8 cellular contexts compared by ENCODE assay signal in genomic region chr2:55280851-55281546, GRCh38. TPM values are rescaled to one million over a fixed set of nuclear protein-coding genes. Genes with fewer than 3 reads are reported as not detected.
DNase-seq lines count a peak whose midpoint lies in the region; ATAC-seq and TF ChIP-seq lines count a peak whose summit lies in the region.
"Not testable (repeated sequence)": the region's sequence is repeated elsewhere in the genome, so short reads cannot be mapped to it uniquely, and the experiment has no call there.

No MANE protein-coding gene starts in this region.

- TF ChIP-seq CTCF in chondrocyte (IDR thresholded peaks at IDR 0.05); neural progenitor cell (IDR thresholded peaks at IDR 0.05); stomach (IDR thresholded peaks at IDR 0.05): not testable (repeated sequence)

- 67 to 87% (median 80%) methylated on average over 5 of the region's 5 CpGs for WGBS in stomach, 5 donors

- peaks cover 16% of the 10 kb centered on the region for H3K27me3 Mint-ChIP-seq in CD4-positive, CD25-positive, alpha-beta regulatory T cell
- not testable (repeated sequence) for H3K27me3 Mint-ChIP-seq in T-cell; activated T-helper 17 cell treated with anti-CD3 and anti-CD28 coated beads, Interleukin-2, amount 50 U/mL, for 72 hours; chondrocyte (ENCODE audit: low read depth); neural progenitor cell (ENCODE audit: insufficient read depth, low read depth)

- H3K4me1 Mint-ChIP-seq in CD4-positive, CD25-positive, alpha-beta regulatory T cell: peaks cover 10 to 35% (median 15%) of the 10 kb centered on the region in 4 donors
- H3K4me1 Mint-ChIP-seq in T-cell (peaks cover 22 to 30% (median 25%) of the 10 kb centered on the region in 3 donors), chondrocyte (ENCODE audit: low read depth) (peaks cover 20% of the 10 kb centered on the region), neural progenitor cell (peaks cover 16% of the 10 kb centered on the region)
- not testable (repeated sequence) for H3K4me1 Mint-ChIP-seq in activated T-helper 17 cell treated with anti-CD3 and anti-CD28 coated beads, Interleukin-2, amount 50 U/mL, for 72 hours

- H3K36me3 Mint-ChIP-seq in CD4-positive, CD25-positive, alpha-beta regulatory T cell; T-cell; activated T-helper 17 cell treated with anti-CD3 and anti-CD28 coated beads, Interleukin-2, amount 50 U/mL, for 72 hours (ENCODE audit: low read depth); chondrocyte (ENCODE audit: low read depth); neural progenitor cell: not testable (repeated sequence)

- not testable (repeated sequence) for H3K27me3 ChIP-seq in CD4-positive, CD25-positive, alpha-beta regulatory T cell (ENCODE audit: control insufficient read depth, insufficient read depth, low read length); HUES48 (ENCODE audit: control insufficient read depth, insufficient read depth, low read length); iPS-18a (ENCODE audit: control insufficient read depth, insufficient read depth, low read length); neural progenitor cell; stomach

- not testable (repeated sequence) for H3K79me2 ChIP-seq in neural progenitor cell (ENCODE audit: low read depth)

- not testable (repeated sequence) for H3K27ac ChIP-seq in CD4-positive, CD25-positive, alpha-beta regulatory T cell (ENCODE audit: insufficient read depth, low read length, poor library complexity, severe bottlenecking); neural progenitor cell
- H3K27ac ChIP-seq in HUES48 (ENCODE audit: low read depth, low read length) (peak overlapping the region; percentile 94), iPS-18a (ENCODE audit: low read length) (peak overlapping the region; percentile 88), stomach (peak overlapping the region in 4 of 5 donors; percentile 92 to 96 (median 93))

- not testable (repeated sequence) for TF ChIP-seq POLR2A in stomach (IDR thresholded peaks at IDR 0.05)

- not testable (repeated sequence) for H4K20me1 ChIP-seq in neural progenitor cell (ENCODE audit: low read depth)

- ATAC-seq in CD4-positive, CD25-positive, alpha-beta regulatory T cell (ENCODE audit: low read depth in 2 of 2); T-cell (replicated peaks in 1 of 4); activated T-helper 17 cell treated with anti-CD3 and anti-CD28 coated beads, Interleukin-2, amount 50 U/mL, for 72 hours (replicated peaks): not testable (repeated sequence)

- TF ChIP-seq EP300 in stomach (IDR thresholded peaks at IDR 0.05): not testable (repeated sequence)

- H3K27ac Mint-ChIP-seq in CD4-positive, CD25-positive, alpha-beta regulatory T cell: peak overlapping the region; percentile 80 to 98 (median 86)
- peak overlapping the region; percentile 96 to 99 for H3K27ac Mint-ChIP-seq in T-cell
- peak overlapping the region; percentile 24 for H3K27ac Mint-ChIP-seq in activated T-helper 17 cell treated with anti-CD3 and anti-CD28 coated beads, Interleukin-2, amount 50 U/mL, for 72 hours
- not testable (repeated sequence) for H3K27ac Mint-ChIP-seq in chondrocyte (ENCODE audit: unreplicated experiment); neural progenitor cell

- intact Hi-C loops in stomach (cut with DNase I; ENCODE audit: low total_unique reads): not testable (repeated sequence)

- POLR2A ChIA-PET in T-cell (lab: Charles Lee): interaction anchor here in 1 of 2 donors (0.6 kb wide), 2 partner anchors 13 to 14 kb away, joined by 3 to 4 read pairs; no protein-coding TSS in a partner anchor

- not testable (repeated sequence) for H3K9me3 Mint-ChIP-seq in CD4-positive, CD25-positive, alpha-beta regulatory T cell; T-cell; activated T-helper 17 cell treated with anti-CD3 and anti-CD28 coated beads, Interleukin-2, amount 50 U/mL, for 72 hours; chondrocyte (ENCODE audit: low read depth); neural progenitor cell

- H3K9ac ChIP-seq in HUES48 (ENCODE audit: low read depth, low read length): peak overlapping the region; percentile 77; the same call in 1 of the 2 replicates
- peak overlapping the region; percentile 61 for H3K9ac ChIP-seq in iPS-18a (ENCODE audit: low read length)
- H3K9ac ChIP-seq in neural progenitor cell: not testable (repeated sequence)

- H2AFZ ChIP-seq in neural progenitor cell (replicated peaks): not testable (repeated sequence)

- peak overlapping the region; percentile 70 for H3K4me2 ChIP-seq in neural progenitor cell

- H3K4me1 ChIP-seq in CD4-positive, CD25-positive, alpha-beta regulatory T cell (ENCODE audit: control insufficient read depth, insufficient read depth, low read length, poor library complexity, severe bottlenecking): peaks cover 13% of the 10 kb centered on the region
- H3K4me1 ChIP-seq in HUES48 (ENCODE audit: control insufficient read depth, insufficient read depth, low read length): peaks cover 42% of the 10 kb centered on the region
- peaks cover 21% of the 10 kb centered on the region for H3K4me1 ChIP-seq in iPS-18a (ENCODE audit: control insufficient read depth, low read depth, low read length)
- peaks cover 18% of the 10 kb centered on the region for H3K4me1 ChIP-seq in neural progenitor cell
- peaks cover 10 to 29% (median 27%) of the 10 kb centered on the region in 4 donors for H3K4me1 ChIP-seq in stomach

- DNase-seq in CD4-positive, CD25-positive, alpha-beta regulatory T cell; T-cell; chondrocyte (ENCODE audit: low spot score); neural progenitor cell (ENCODE audit: low spot score); stomach: not testable (repeated sequence)

- CTCF ChIA-PET in T-cell (lab: Charles Lee): interaction anchor here in 1 of 2 donors (0.5 kb wide), 1 partner anchor 8 kb away, joined by 4 read pairs; no protein-coding TSS in a partner anchor

- not testable (repeated sequence) for H3K36me3 ChIP-seq in CD4-positive, CD25-positive, alpha-beta regulatory T cell (ENCODE audit: control insufficient read depth, insufficient read depth, low read length); HUES48 (ENCODE audit: control insufficient read depth, insufficient read depth, low read length); iPS-18a (ENCODE audit: control insufficient read depth, low read depth, low read length); neural progenitor cell; stomach

- not testable (repeated sequence) for H3K4me3 ChIP-seq in CD4-positive, CD25-positive, alpha-beta regulatory T cell (ENCODE audit: low read depth, low read length); HUES48 (ENCODE audit: low read depth, low read length); neural progenitor cell
- peak overlapping the region; percentile 12 for H3K4me3 ChIP-seq in iPS-18a (ENCODE audit: low read length)
- H3K4me3 ChIP-seq in stomach: peak overlapping the region in 1 of 4 donors; percentile 59

- not testable (repeated sequence) for H3K9me3 ChIP-seq in CD4-positive, CD25-positive, alpha-beta regulatory T cell (ENCODE audit: control insufficient read depth in 2 of 2, low read length in 2 of 2); HUES48 (ENCODE audit: control insufficient read depth, insufficient read depth, low read length); iPS-18a (ENCODE audit: control insufficient read depth, low read depth, low read length); neural progenitor cell (ENCODE audit: low read depth); stomach

- peak overlapping the region; percentile 59 to 94 (median 73) for H3K4me3 Mint-ChIP-seq in CD4-positive, CD25-positive, alpha-beta regulatory T cell
- H3K4me3 Mint-ChIP-seq in T-cell: peak overlapping the region; percentile 32 to 89 (median 85)
- H3K4me3 Mint-ChIP-seq in activated T-helper 17 cell treated with anti-CD3 and anti-CD28 coated beads, Interleukin-2, amount 50 U/mL, for 72 hours: peak overlapping the region; percentile 90
- H3K4me3 Mint-ChIP-seq in chondrocyte (ENCODE audit: unreplicated experiment): peak overlapping the region; percentile 10
- H3K4me3 Mint-ChIP-seq in neural progenitor cell: peak overlapping the region; percentile 59

- H3F3A ChIP-seq in neural progenitor cell (ENCODE audit: low read depth): peaks cover 46% of the 10 kb centered on the region

RNA-seq across cellular contexts. Expression of gene MTIF2, which starts 12.0 kb away (rescaled TPM):
- total RNA-seq in CD4-positive, CD25-positive, alpha-beta regulatory T cell: 21.3 TPM
- 10 to 100 TPM; 13.8 to 16.1 (median 15.1) TPM for polyA plus RNA-seq in CD4-positive, CD25-positive, alpha-beta regulatory T cell
- total RNA-seq in T-cell (10 to 100 TPM; 21.1 to 31.5 (median 29.4) TPM), chondrocyte (18.3 to 20.6 TPM (median 20.5 TPM) in 3 replicates), neural progenitor cell (ENCODE audit: low replicate concordance) (34.1 and 39.2 TPM in 2 replicates), stomach (10 to 100 TPM in 3 of 5 donors, 1 to 10 TPM in 2; 7.1 to 32.1 (median 20.9) TPM)
- total RNA-seq in activated T-helper 17 cell treated with anti-CD3 and anti-CD28 coated beads, Interleukin-2, amount 50 U/mL, for 72 hours: 10 to 100 TPM; 25.8 to 28.4 TPM
- 10 to 100 TPM; 19.5 to 22.5 (median 21.3) TPM for polyA plus RNA-seq in stomach

RNA-seq across cellular contexts. Expression of gene RPS27A, which starts 48.5 kb away (rescaled TPM):
- total RNA-seq in CD4-positive, CD25-positive, alpha-beta regulatory T cell: 1,249 TPM
- 1,000 to 10,000 TPM; 2,308 to 3,459 (median 2,918) TPM for polyA plus RNA-seq in CD4-positive, CD25-positive, alpha-beta regulatory T cell
- total RNA-seq in T-cell (1,000 to 10,000 TPM; 1,619 to 1,934 (median 1,876) TPM), chondrocyte (545 to 650 TPM (median 580 TPM) in 3 replicates), neural progenitor cell (ENCODE audit: low replicate concordance) (2,670 and 2,741 TPM in 2 replicates), stomach (1,000 to 10,000 TPM in 2 of 5 donors, 100 to 1,000 TPM in 3; 319 to 1,379 (median 908) TPM)
- total RNA-seq in activated T-helper 17 cell treated with anti-CD3 and anti-CD28 coated beads, Interleukin-2, amount 50 U/mL, for 72 hours: 1,000 to 10,000 TPM; 1,125 to 1,181 TPM
- 1,000 to 10,000 TPM; 2,310 to 3,642 (median 2,683) TPM for polyA plus RNA-seq in stomach

RNA-seq across cellular contexts. Expression of gene CLHC1, which starts 48.9 kb away (rescaled TPM):
- total RNA-seq in CD4-positive, CD25-positive, alpha-beta regulatory T cell: 10.6 TPM
- polyA plus RNA-seq in CD4-positive, CD25-positive, alpha-beta regulatory T cell: 1 to 10 TPM; 1.6 to 3.9 (median 1.9) TPM
- 10 to 100 TPM in 2 of 5 donors, 1 to 10 TPM in 3; 5.7 to 14.3 (median 9.2) TPM for total RNA-seq in T-cell
- total RNA-seq in activated T-helper 17 cell treated with anti-CD3 and anti-CD28 coated beads, Interleukin-2, amount 50 U/mL, for 72 hours: 10 to 100 TPM in 1 of 2 donors, 1 to 10 TPM in 1; 7.0 to 11.5 TPM
- total RNA-seq in chondrocyte: 15.6 to 19.7 TPM (median 16.5 TPM) in 3 replicates
- total RNA-seq in neural progenitor cell (ENCODE audit: low replicate concordance): 23.2 and 24.6 TPM in 2 replicates
- total RNA-seq in stomach: 10 to 100 TPM in 1 of 5 donors, 1 to 10 TPM in 4; 1.9 to 43.9 (median 9.6) TPM
- 1 to 10 TPM; 4.0 to 8.8 (median 4.9) TPM for polyA plus RNA-seq in stomach

Comparison
In these comparisons a context has a peak if more than half of its experiments do, and no peak if none do; other contexts are left out.
1. H3K4me3 Mint-ChIP-seq: peak in every context shown above with its lines; median percentile 90 in activated T-helper 17 cell treated with anti-CD3 and anti-CD28 coated beads, Interleukin-2, amount 50 U/mL, for 72 hours; 85 in T-cell; 73 in CD4-positive, CD25-positive, alpha-beta regulatory T cell; 59 in neural progenitor cell; 10 in chondrocyte.